ENCODE assay signal across 18 cellular contexts in genomic region chr11:23399995-23400394, GRCh38.
"Had no signal": no experiment of that assay in that cellular context is flagged by ENCODE, and none has a peak within 500 bp of the region (broad histone marks: within the 10 kb centered on the region; RNA-seq: fewer than 3 reads in every experiment).

No MANE protein-coding gene starts in this region.

- H3K9me3 ChIP-seq: uterus had no signal

- H3K4me1 ChIP-seq: left lung, tibial nerve, uterus had no signal

- DNase-seq: activated CD4-positive, alpha-beta T cell treated with anti-CD3 and anti-CD28 coated beads for 4 hours; activated CD4-positive, alpha-beta T cell treated with anti-CD3 and anti-CD28 coated beads, Interleukin-2, amount 50 U/mL, for 48 hours; activated CD4-positive, CD25-positive, alpha-beta regulatory T cell; activated CD8-positive, alpha-beta memory T cell treated with anti-CD3 and anti-CD28 coated beads, Interleukin-2, amount 50 U/mL, for 48 hours; activated naive CD4-positive, alpha-beta T cell treated with anti-CD3 and anti-CD28 coated beads for 36 hours; activated naive CD8-positive, alpha-beta T cell treated with anti-CD3 and anti-CD28 coated beads, Interleukin-2, amount 10 ng/mL, durations not matched to agents 7 days and 5 days; activated T-cell treated with anti-CD3 and anti-CD28 coated beads, Interleukin-2, amount 50 U/mL, for 4 hours; amniotic stem cell; effector CD4-positive, alpha-beta T cell; mesendoderm; naive B cell; occipital lobe; stimulated activated CD4-positive, alpha-beta T cell treated with anti-CD3 and anti-CD28 coated beads, Interleukin-12 subunit alpha, Interleukin-12 subunit beta, amount 100 ng/mL, for 4 hours; stimulated activated naive CD8-positive, alpha-beta T cell treated with anti-CD3 and anti-CD28 coated beads, Interleukin-15, amount 100 ng/mL, for 72 hours; T1000; uterus had no signal

- ATAC-seq: activated T-cell treated with anti-CD3 and anti-CD28 coated beads, Interleukin-2, amount 50 U/mL, for 4 hours; left lung; stimulated activated naive CD8-positive, alpha-beta T cell treated with anti-CD3 and anti-CD28 coated beads, Interleukin-15, amount 100 ng/mL, for 72 hours had no signal

- H3K27ac ChIP-seq: left lung, tibial nerve, uterus had no signal

- H3K27me3 ChIP-seq: left lung, tibial nerve, uterus had no signal

- H3K4me3 ChIP-seq: left lung, tibial nerve, uterus had no signal

- H3K36me3 ChIP-seq: left lung, tibial nerve, uterus had no signal
